8 cellular contexts compared by ENCODE assay signal in genomic region chr11:111765984-111766833, GRCh38.
DNase-seq lines count a peak whose midpoint lies in the region; ATAC-seq, FAIRE-seq and TF ChIP-seq lines count a peak whose summit lies in the region.

TSS of gene PPP2R1B (minus strand) at chr11:111766389. CDS start at chr11:111766361, 28 bp downstream.

- H3K4me1 ChIP-seq in HUES6 (ENCODE audit: control insufficient read depth, insufficient read depth, low read length) (peaks cover 31% of the 10 kb centered on the region), mucosa of rectum (ENCODE audit: control insufficient read depth in 2 of 2, insufficient read depth in 2 of 2, low read length in 2 of 2) (peaks cover 5 to 15% of the 10 kb centered on the region in 2 donors)

- DNase-seq in D721Med (ENCODE audit: insufficient read length, low spot score) (peak; percentile 90), OCI-M2 (lab: John Stamatoyannopoulos, UW; ENCODE audit: unreplicated experiment) (peak; percentile 45), erythroblast (lab: John Stamatoyannopoulos, UW) (peak; percentile 84 to 89)
- peak; percentile 76 for DNase-seq in activated T-cell treated with anti-CD3 and anti-CD28 coated beads, Interleukin-2, amount 50 U/mL, for 1 hour
- peak; percentile 40 to 49 for DNase-seq in stimulated activated CD8-positive, alpha-beta memory T cell treated with anti-CD3 and anti-CD28 coated beads, Interleukin-7, amount 100 ng/mL, for 1 hour (ENCODE audit: low read depth in 2 of 2)

- TF ChIP-seq POLR2A in erythroblast (IDR thresholded peaks at IDR 0.05; ENCODE audit: low read length) = peak; percentile 85

- peak within 1 kb of the TSS; percentile 86 for H3K9ac ChIP-seq in HUES6 (ENCODE audit: low read length)
- H3K9ac ChIP-seq in mucosa of rectum (ENCODE audit: low read depth in 1 of 2, low read length in 2 of 2) = peak within 1 kb of the TSS; percentile 90 to 91

- H3K27me3 ChIP-seq in HUES6 (ENCODE audit: control insufficient read depth, insufficient read depth, low read length) (no peaks in the 10 kb centered on the region), mucosa of rectum (ENCODE audit: control insufficient read depth in 2 of 2, insufficient read depth in 2 of 2, low read length in 2 of 2) (no peaks in the 10 kb centered on the region)

- peak within 1 kb of the TSS; percentile 79 for H3K4me3 ChIP-seq in HUES6 (ENCODE audit: low read depth, low read length)
- peak within 1 kb of the TSS; percentile 92 to 95 for H3K4me3 ChIP-seq in mucosa of rectum (ENCODE audit: low read length in 2 of 2)

- H3K9me3 ChIP-seq in HUES6 (ENCODE audit: control insufficient read depth, insufficient read depth, low read depth, low read length) = no peaks in the 10 kb centered on the region
- no peaks in the 10 kb centered on the region for H3K9me3 ChIP-seq in mucosa of rectum (ENCODE audit: control insufficient read depth in 2 of 2, low read length in 2 of 2)

- peaks cover 36% of the 10 kb centered on the region for H3K36me3 ChIP-seq in HUES6 (ENCODE audit: control insufficient read depth, insufficient read depth, low read length)
- H3K36me3 ChIP-seq in mucosa of rectum (ENCODE audit: control insufficient read depth in 2 of 2, insufficient read depth in 2 of 2, low read length in 2 of 2) = peaks cover 19 to 23% of the 10 kb centered on the region in 2 donors

- H3K27ac ChIP-seq in HUES6 (ENCODE audit: low read depth, low read length) (peak within 1 kb of the TSS; percentile 18; the same call in 1 of the 2 replicates), mucosa of rectum (ENCODE audit: low read depth in 2 of 2, low read length in 2 of 2) (peak within 1 kb of the TSS; percentile 83 to 88)

- no peak for TF ChIP-seq CTCF in D721Med (IDR thresholded peaks at IDR 0.05; ENCODE audit: insufficient read depth, missing control alignments)

- ATAC-seq in GM21423 (IDR thresholded peaks at IDR 0.05; ENCODE audit: unreplicated experiment) = peak; percentile 88

- FAIRE-seq in D721Med (lab: Jason Lieb, UNC) = no peak

Comparison
In these comparisons a context has a peak if more than half of its experiments do, and no peak if none do; other contexts are left out.
1. Peak in every context shown above with its lines: DNase-seq, ATAC-seq, H3K4me3 ChIP-seq and H3K27ac ChIP-seq.